Comparison of ENCODE assay signal across 32 cellular contexts in genomic region chr4:77184018-77184417, GRCh38.
"Had no signal": no experiment of that assay in that cellular context is flagged by ENCODE, and none has a peak within 500 bp of the region (broad histone marks: within the 10 kb centered on the region; RNA-seq: fewer than 3 reads in every experiment).

No MANE protein-coding gene starts in this region.

- DNase-seq: activated CD4-positive, alpha-beta memory T cell treated with anti-CD3 and anti-CD28 coated beads for 36 hours; activated CD4-positive, alpha-beta T cell treated with anti-CD3 and anti-CD28 coated beads, Interleukin-2, amount 50 U/mL, for 1 hour; activated CD8-positive, alpha-beta memory T cell treated with anti-CD3 and anti-CD28 coated beads, Interleukin-2, amount 50 U/mL, for 4 hours; activated gamma-delta T cell treated with Interleukin-2 at 50 U/mL for 16 hours; activated naive CD4-positive, alpha-beta T cell treated with anti-CD3 and anti-CD28 coated beads for 36 hours; activated naive CD8-positive, alpha-beta T cell treated with anti-CD3 and anti-CD28 coated beads for 36 hours; activated T-cell treated with anti-CD3 and anti-CD28 coated beads for 4 hours; activated T-cell treated with anti-CD3 and anti-CD28 coated beads, Interleukin-2, amount 50 U/mL, for 4 hours; amygdala; Kasumi-1; KG1; MG63; NCI-H1048; NCI-H1105 treated with DMSO at 0.1 percent for 48 hours; NCI-H1436; NCI-H1694 treated with DMSO at 0.1 percent for 48 hours; NCI-H2029; NCI-H510A; NCI-H526; NCI-H748 treated with DMSO at 0.1 percent for 48 hours; NK-92 treated with Interleukin-12 subunit alpha and Interleukin-12 subunit beta, amount 100 ng/mL, for 24 hours; PC-3; Peyer's patch; RPMI8226; SHP77 treated with DMSO at 0.1 percent for 48 hours; SK-N-SH had no signal

- H3K9ac ChIP-seq: SK-N-SH had no signal

- H3K27ac ChIP-seq: ascending aorta, cardiac muscle cell, Peyer's patch, SJSA1 had no signal

- H3K36me3 ChIP-seq: ascending aorta, cardiac muscle cell, MG63, Peyer's patch, SJSA1 had no signal

- H3K9me2 ChIP-seq: SK-N-SH had no signal

- H3K4me1 Mint-ChIP-seq: activated naive CD8-positive, alpha-beta T cell treated with anti-CD3 and anti-CD28 coated beads for 36 hours had no signal

- H3K4me1 ChIP-seq: ascending aorta, Peyer's patch, SJSA1 had no signal

- ATAC-seq: activated T-cell treated with anti-CD3 and anti-CD28 coated beads, Interleukin-2, amount 50 U/mL, for 4 hours; PC-3 had no signal

- H3K27ac Mint-ChIP-seq: activated CD4-positive, alpha-beta memory T cell treated with anti-CD3 and anti-CD28 coated beads for 36 hours; activated naive CD4-positive, alpha-beta T cell treated with anti-CD3 and anti-CD28 coated beads for 36 hours; activated naive CD8-positive, alpha-beta T cell treated with anti-CD3 and anti-CD28 coated beads for 36 hours; activated T-helper 1 cell treated with anti-CD3 and anti-CD28 coated beads, Interleukin-12 subunit alpha, Interleukin-12 subunit beta, Interleukin-2, Interleukin-4 antibody, amounts not matched to agents 30 ng/mL and 10 ng/mL and 1 ng/mL, durations not matched to agents 14 hours and 24 hours and 36 hours; T-helper 1 cell treated with Interleukin-12 subunit alpha and Interleukin-12 subunit beta and Interleukin-4 antibody, amounts not matched to agents 30 μg/mL and 1 μg/mL, for 36 hours; T-helper 2 cell treated with Interferon-gamma antibody and Interleukin-4, amounts not matched to agents 5 μg/mL and 100 μg/mL, for 36 hours had no signal

- H3K9me3 ChIP-seq: ascending aorta, MG63, Peyer's patch, SJSA1, SK-N-SH had no signal

- H3K4me3 Mint-ChIP-seq: activated CD4-positive, alpha-beta memory T cell treated with anti-CD3 and anti-CD28 coated beads for 36 hours; activated naive CD4-positive, alpha-beta T cell treated with anti-CD3 and anti-CD28 coated beads for 36 hours; activated naive CD8-positive, alpha-beta T cell treated with anti-CD3 and anti-CD28 coated beads for 36 hours; activated T-cell treated with anti-CD3 and anti-CD28 coated beads, Interleukin-2, amount 50 U/mL, for 4 hours; activated T-helper 1 cell treated with anti-CD3 and anti-CD28 coated beads, Interleukin-12 subunit alpha, Interleukin-12 subunit beta, Interleukin-2, Interleukin-4 antibody, amounts not matched to agents 30 ng/mL and 10 ng/mL and 1 ng/mL, durations not matched to agents 14 hours and 24 hours and 36 hours; T-helper 1 cell treated with Interleukin-12 subunit alpha and Interleukin-12 subunit beta and Interleukin-4 antibody, amounts not matched to agents 30 μg/mL and 1 μg/mL, for 36 hours; T-helper 2 cell treated with Interferon-gamma antibody and Interleukin-4, amounts not matched to agents 5 μg/mL and 100 μg/mL, for 36 hours had no signal

- H3K36me3 Mint-ChIP-seq: activated CD4-positive, alpha-beta memory T cell treated with anti-CD3 and anti-CD28 coated beads for 36 hours; activated naive CD8-positive, alpha-beta T cell treated with anti-CD3 and anti-CD28 coated beads for 36 hours had no signal

- H3K9me3 Mint-ChIP-seq: activated CD4-positive, alpha-beta memory T cell treated with anti-CD3 and anti-CD28 coated beads for 36 hours; activated naive CD4-positive, alpha-beta T cell treated with anti-CD3 and anti-CD28 coated beads for 36 hours; activated naive CD8-positive, alpha-beta T cell treated with anti-CD3 and anti-CD28 coated beads for 36 hours; activated T-cell treated with anti-CD3 and anti-CD28 coated beads, Interleukin-2, amount 50 U/mL, for 4 hours; activated T-helper 1 cell treated with anti-CD3 and anti-CD28 coated beads, Interleukin-12 subunit alpha, Interleukin-12 subunit beta, Interleukin-2, Interleukin-4 antibody, amounts not matched to agents 30 ng/mL and 10 ng/mL and 1 ng/mL, durations not matched to agents 14 hours and 24 hours and 36 hours; T-helper 1 cell treated with Interleukin-12 subunit alpha and Interleukin-12 subunit beta and Interleukin-4 antibody, amounts not matched to agents 30 μg/mL and 1 μg/mL, for 36 hours; T-helper 2 cell treated with Interferon-gamma antibody and Interleukin-4, amounts not matched to agents 5 μg/mL and 100 μg/mL, for 36 hours had no signal

- H3K27me3 ChIP-seq: ascending aorta, MG63, Peyer's patch had no signal

- H3K4me2 ChIP-seq: SK-N-SH had no signal

- H3K27me3 Mint-ChIP-seq: activated naive CD8-positive, alpha-beta T cell treated with anti-CD3 and anti-CD28 coated beads for 36 hours had no signal

- H3K4me3 ChIP-seq: ascending aorta, cardiac muscle cell, MG63, Peyer's patch, SJSA1 had no signal
